In genomic region chr5:157915638-157916037, GRCh38 we compare ENCODE assay signal across 9 cellular contexts. TPM values are rescaled to one million over a fixed set of nuclear protein-coding genes. Genes with fewer than 3 reads are reported as not detected.
DNase-seq lines count a peak whose midpoint lies in the region; ATAC-seq and TF ChIP-seq lines count a peak whose summit lies in the region.
"Had no signal": no experiment of that assay in that cellular context is flagged by ENCODE, and none has a peak within 500 bp of the region (broad histone marks: within the 10 kb centered on the region; RNA-seq: fewer than 3 reads in every experiment).

No MANE protein-coding gene starts in this region.

- TF ChIP-seq CTCF in body of pancreas (IDR thresholded peaks at IDR 0.05) (peak in 2 of 7 experiments; percentile 14 to 18), smooth muscle cell (IDR thresholded peaks at IDR 0.05; ENCODE audit: borderline replicate concordance, insufficient read depth, poor library complexity, severe bottlenecking) (no peak)

- no peaks in the 10 kb centered on the region for H3K27me3 Mint-ChIP-seq in activated CD4-positive, alpha-beta memory T cell treated with anti-CD3 and anti-CD28 coated beads, Interleukin-2, amount 10 ng/mL, durations not matched to agents 7 days and 5 days

- peaks cover 30% of the 10 kb centered on the region for H3K4me1 Mint-ChIP-seq in activated CD4-positive, alpha-beta memory T cell treated with anti-CD3 and anti-CD28 coated beads, Interleukin-2, amount 10 ng/mL, durations not matched to agents 7 days and 5 days

- 0 to 1% methylated on average over 1 to 4 of the region's 4 CpGs for WGBS in body of pancreas, 2 donors
- WGBS in smooth muscle cell (ENCODE audit: low lambda C conversion rate), result 67% methylated on average over 4 of the region's 4 CpGs

- no peak overlapping the region for H3K9ac ChIP-seq in smooth muscle cell (ENCODE audit: low read depth)

- TF ChIP-seq POLR2A in body of pancreas (IDR thresholded peaks at IDR 0.05), result no peak

- H3K9me3 ChIP-seq in body of pancreas (no peaks in the 10 kb centered on the region), smooth muscle cell (replicated peaks; ENCODE audit: low read depth) (no peaks in the 10 kb centered on the region)

- CTCF ChIA-PET in activated CD4-positive, alpha-beta memory T cell treated with anti-CD3 and anti-CD28 coated beads, Interleukin-2, amount 10 ng/mL, durations not matched to agents 7 days and 5 days (lab: Charles Lee), result interaction anchor here (0.8 to 2.8 kb wide), 5 partner anchors 8 to 96 kb away, joined by 3 to 9 read pairs (median 4); no protein-coding TSS in a partner anchor

- H3K27me3 ChIP-seq in body of pancreas, result no peaks in the 10 kb centered on the region
- no peaks in the 10 kb centered on the region for H3K27me3 ChIP-seq in smooth muscle cell (ENCODE audit: low read depth)

- H3K27ac ChIP-seq in body of pancreas (peak overlapping the region in 3 of 4 donors; percentile 17 to 73 (median 34)), smooth muscle cell (ENCODE audit: low read depth) (no peak overlapping the region)

- H4K20me1 ChIP-seq in smooth muscle cell (ENCODE audit: low read depth), result no peaks in the 10 kb centered on the region

- H3F3A ChIP-seq in smooth muscle cell (ENCODE audit: low read depth), result no peaks in the 10 kb centered on the region

- H3K36me3 ChIP-seq in body of pancreas (replicated peaks in 1 of 2; ENCODE audit: insufficient read depth in 1 of 2, low read depth in 2 of 2), result no peaks in the 10 kb centered on the region
- no peaks in the 10 kb centered on the region for H3K36me3 ChIP-seq in smooth muscle cell (ENCODE audit: low read depth)

- no peak overlapping the region for H3K4me3 ChIP-seq in body of pancreas
- no peak overlapping the region for H3K4me3 ChIP-seq in smooth muscle cell

- no peak overlapping the region for H2AFZ ChIP-seq in smooth muscle cell (ENCODE audit: low read depth)

- H3K4me2 ChIP-seq in smooth muscle cell, result no peak overlapping the region

- DNase-seq in NCI-H128 (lab: John Stamatoyannopoulos, UW; ENCODE audit: unreplicated experiment) (peak; percentile 7), body of pancreas (peak; percentile 90 to 97 (median 96)), hippocampal formation (lab: John Stamatoyannopoulos, UW) (peak; percentile 66 to 69), smooth muscle cell (lab: John Stamatoyannopoulos, UW; ENCODE audit: unreplicated experiment) (peak; percentile 1), CD1c-positive myeloid dendritic cell (ENCODE audit: extremely low spot score) (no peak), amniotic stem cell (lab: John Stamatoyannopoulos, UW) (no peak)
- DNase-seq in activated CD4-positive, alpha-beta memory T cell treated with anti-CD3 and anti-CD28 coated beads, Interleukin-2, amount 10 ng/mL, durations not matched to agents 7 days and 5 days, result no peak

- ATAC-seq in body of pancreas (peak; percentile 88), HG03159 (IDR thresholded peaks at IDR 0.05; ENCODE audit: unreplicated experiment) (no peak)

- no peaks in the 10 kb centered on the region for H3K36me3 Mint-ChIP-seq in activated CD4-positive, alpha-beta memory T cell treated with anti-CD3 and anti-CD28 coated beads, Interleukin-2, amount 10 ng/mL, durations not matched to agents 7 days and 5 days (ENCODE audit: low read depth)

- H3K79me2 ChIP-seq in smooth muscle cell (ENCODE audit: low read depth), result no peaks in the 10 kb centered on the region

- no peaks in the 10 kb centered on the region for H3K9me3 Mint-ChIP-seq in activated CD4-positive, alpha-beta memory T cell treated with anti-CD3 and anti-CD28 coated beads, Interleukin-2, amount 10 ng/mL, durations not matched to agents 7 days and 5 days
- H3K9me3 Mint-ChIP-seq: neural crest cell had no signal

- POLR2A ChIA-PET in activated CD4-positive, alpha-beta memory T cell treated with anti-CD3 and anti-CD28 coated beads, Interleukin-2, amount 10 ng/mL, durations not matched to agents 7 days and 5 days (lab: Charles Lee), result no interaction called here

- H3K4me3 Mint-ChIP-seq in activated CD4-positive, alpha-beta memory T cell treated with anti-CD3 and anti-CD28 coated beads, Interleukin-2, amount 10 ng/mL, durations not matched to agents 7 days and 5 days, result no peak overlapping the region
- H3K4me3 Mint-ChIP-seq: neural crest cell had no signal

- H3K4me1 ChIP-seq in body of pancreas (peaks cover 60% of the 10 kb centered on the region), smooth muscle cell (ENCODE audit: low read depth) (peaks cover 16% of the 10 kb centered on the region)

- no peak overlapping the region for H3K27ac Mint-ChIP-seq in activated CD4-positive, alpha-beta memory T cell treated with anti-CD3 and anti-CD28 coated beads, Interleukin-2, amount 10 ng/mL, durations not matched to agents 7 days and 5 days

- intact Hi-C loops in body of pancreas (cut with DNase I), result no loop called here

RNA-seq across cellular contexts. Expression of gene CLINT1, which starts 56.7 kb away (rescaled TPM):
- total RNA-seq in body of pancreas, result 10 to 100 TPM; 59.0 to 75.8 TPM
- 83.9 and 102 TPM in 2 replicates for total RNA-seq in smooth muscle cell
- polyA plus RNA-seq in smooth muscle cell, result 61.4 and 63.5 TPM in 2 replicates
- 10 to 100 TPM; 64.9 to 68.6 TPM for total RNA-seq in activated CD4-positive, alpha-beta memory T cell treated with anti-CD3 and anti-CD28 coated beads, Interleukin-2, amount 10 ng/mL, durations not matched to agents 7 days and 5 days

Comparison
In these comparisons a context has a peak if more than half of its experiments do, and no peak if none do; other contexts are left out.
1. DNase-seq: peak in NCI-H128 (single experiment), body of pancreas (4 of 4), hippocampal formation (2 of 2) and smooth muscle cell (single experiment); none in CD1c-positive myeloid dendritic cell (single experiment), activated CD4-positive, alpha-beta memory T cell treated with anti-CD3 and anti-CD28 coated beads, Interleukin-2, amount 10 ng/mL, durations not matched to agents 7 days and 5 days (single experiment) and amniotic stem cell (single experiment).